Comparison of ENCODE assay signal across 12 cellular contexts in genomic region chr18:69968073-69968472, GRCh38. TPM values are rescaled to one million over a fixed set of nuclear protein-coding genes. Genes with fewer than 3 reads are reported as not detected.
DNase-seq lines count a peak whose midpoint lies in the region; ATAC-seq and TF ChIP-seq lines count a peak whose summit lies in the region.
"Had no signal": no experiment of that assay in that cellular context is flagged by ENCODE, and none has a peak within 500 bp of the region (broad histone marks: within the 10 kb centered on the region; RNA-seq: fewer than 3 reads in every experiment).

No MANE protein-coding gene starts in this region.

- H3K27ac Mint-ChIP-seq in activated naive CD8-positive, alpha-beta T cell treated with anti-CD3 and anti-CD28 coated beads for 36 hours, result no peak overlapping the region
- H3K27ac Mint-ChIP-seq: nephron had no signal

- intact Hi-C loops in uterus (cut with DNase I; ENCODE audit: low total_unique reads), result no loop called here

- peaks cover 12% of the 10 kb centered on the region for H3K9me3 Mint-ChIP-seq in activated naive CD8-positive, alpha-beta T cell treated with anti-CD3 and anti-CD28 coated beads for 36 hours

- H3K27ac ChIP-seq in uterus, result no peak overlapping the region
- H3K27ac ChIP-seq: 22Rv1 had no signal

- peaks cover 9% of the 10 kb centered on the region for H3K36me3 Mint-ChIP-seq in activated naive CD8-positive, alpha-beta T cell treated with anti-CD3 and anti-CD28 coated beads for 36 hours

- H3K27me3 Mint-ChIP-seq in activated naive CD8-positive, alpha-beta T cell treated with anti-CD3 and anti-CD28 coated beads for 36 hours, result no peaks in the 10 kb centered on the region

- TF ChIP-seq POLR2A in uterus (IDR thresholded peaks at IDR 0.05), result no peak

- H3K4me3 Mint-ChIP-seq in activated naive CD8-positive, alpha-beta T cell treated with anti-CD3 and anti-CD28 coated beads for 36 hours, result no peak overlapping the region
- H3K4me3 Mint-ChIP-seq: nephron had no signal

- no peaks in the 10 kb centered on the region for H3K4me1 ChIP-seq in uterus

- H3K27me3 ChIP-seq in uterus, result no peaks in the 10 kb centered on the region

- ATAC-seq in GM21723 (IDR thresholded peaks at IDR 0.05; ENCODE audit: unreplicated experiment), result peak; percentile 69
- no peak for ATAC-seq in GM18520 (IDR thresholded peaks at IDR 0.05; ENCODE audit: unreplicated experiment)

- H3K4me3 ChIP-seq in uterus, result no peak overlapping the region

- H3K9me3 ChIP-seq in uterus, result no peaks in the 10 kb centered on the region

- H3K36me3 ChIP-seq in uterus, result no peaks in the 10 kb centered on the region

- TF ChIP-seq CTCF in uterus (IDR thresholded peaks at IDR 0.05), result no peak

- H3K4me1 Mint-ChIP-seq in activated naive CD8-positive, alpha-beta T cell treated with anti-CD3 and anti-CD28 coated beads for 36 hours, result peaks cover 19% of the 10 kb centered on the region
- H3K4me1 Mint-ChIP-seq: nephron had no signal

- DNase-seq in NCI-H1436 (lab: John Stamatoyannopoulos, UW), result peak; percentile 19
- DNase-seq in NCI-H1436 treated with DMSO at 0.1 percent for 48 hours (lab: John Stamatoyannopoulos, UW), result no peak
- DNase-seq in NCI-H2081 (lab: John Stamatoyannopoulos, UW), result peak; percentile 35 to 74
- DNase-seq in activated naive CD8-positive, alpha-beta T cell treated with anti-CD3 and anti-CD28 coated beads for 36 hours, result peak; percentile 32
- DNase-seq in uterus, result no peak
- no peak for DNase-seq in NCI-H1694 (lab: John Stamatoyannopoulos, UW)
- DNase-seq: amniotic stem cell, NCI-H446 treated with DMSO at 0.1 percent for 48 hours had no signal

RNA-seq across cellular contexts. Expression of gene CD226, which starts 20.4 kb away (rescaled TPM):
- 10 to 100 TPM; 57.2 to 57.7 TPM for total RNA-seq in activated naive CD8-positive, alpha-beta T cell treated with anti-CD3 and anti-CD28 coated beads for 36 hours
- 1 to 10 TPM in 2 of 4 donors, under 1 TPM in 1, not detected in 1; 0.59 to 5.5 (median 2.9) TPM for total RNA-seq in uterus

Comparison
In these comparisons a context has a peak if more than half of its experiments do, and no peak if none do; other contexts are left out.
1. DNase-seq: peak in NCI-H1436 (single experiment), NCI-H2081 (2 of 2) and activated naive CD8-positive, alpha-beta T cell treated with anti-CD3 and anti-CD28 coated beads for 36 hours (single experiment); none in NCI-H1436 treated with DMSO at 0.1 percent for 48 hours (single experiment), uterus (0 of 2) and NCI-H1694 (single experiment).
2. RNA of gene CD226, which starts 20.4 kb away (total RNA-seq): 57.2 to 57.7 TPM in activated naive CD8-positive, alpha-beta T cell treated with anti-CD3 and anti-CD28 coated beads for 36 hours; 0.59 to 5.5 TPM in uterus; every median in the first group is over 4 times any median in the second.